In genomic region chr17:42980274-42980765, GRCh38 we compare ENCODE assay signal across 7 cellular contexts. TPM values are rescaled to one million over a fixed set of nuclear protein-coding genes. Genes with fewer than 3 reads are reported as not detected.
DNase-seq lines count a peak whose midpoint lies in the region; ATAC-seq and TF ChIP-seq lines count a peak whose summit lies in the region.

RUNDC1 (plus strand) TSS chr17:42980565; CDS start chr17:42980577, 12 bp downstream.

- no peaks in the 10 kb centered on the region for H3K27me3 Mint-ChIP-seq in central memory CD8-positive, alpha-beta T cell

- peak within 1 kb of the TSS; percentile 92 for H3K27ac Mint-ChIP-seq in central memory CD8-positive, alpha-beta T cell (ENCODE audit: low read depth)

- peaks cover 31% of the 10 kb centered on the region for H3K4me1 Mint-ChIP-seq in central memory CD8-positive, alpha-beta T cell

- DNase-seq in NCI-H226 (peak; percentile 79), kidney epithelial cell (ENCODE audit: low read depth) (no peak)
- DNase-seq in central memory CD8-positive, alpha-beta T cell (ENCODE audit: low spot score in 2 of 2), result peak; percentile 81 to 83
- peak; percentile 95 for DNase-seq in stimulated activated CD4-positive, alpha-beta T cell treated with anti-CD3 and anti-CD28 coated beads, Interleukin-15, amount 100 ng/mL, for 24 hours

- H3K36me3 Mint-ChIP-seq in central memory CD8-positive, alpha-beta T cell (ENCODE audit: insufficient read depth), result peaks cover 30% of the 10 kb centered on the region

- no peak for TF ChIP-seq CTCF in kidney epithelial cell (IDR thresholded peaks at IDR 0.05; ENCODE audit: insufficient read depth, low read length, poor library complexity, severe bottlenecking)

- no peaks in the 10 kb centered on the region for H3K9me3 Mint-ChIP-seq in central memory CD8-positive, alpha-beta T cell

- no peaks in the 10 kb centered on the region for H3K27me3 ChIP-seq in kidney epithelial cell (ENCODE audit: control insufficient read depth, insufficient read depth, low read length)

- peak within 1 kb of the TSS; percentile 93 for H3K4me3 ChIP-seq in kidney epithelial cell (ENCODE audit: low read depth, low read length)

- peak; percentile 57 for ATAC-seq in GM18520 (IDR thresholded peaks at IDR 0.05; ENCODE audit: unreplicated experiment)
- ATAC-seq in HG03097 (IDR thresholded peaks at IDR 0.05; ENCODE audit: low FRiP score, unreplicated experiment), result peak; percentile 59
- ATAC-seq in activated CD4-positive, CD25-positive, alpha-beta regulatory T cell treated with anti-CD3 and anti-CD28 coated beads, Interleukin-2, amount 50 U/mL, for 24 hours, result peak; percentile 81 to 82
- peak; percentile 85 for ATAC-seq in central memory CD8-positive, alpha-beta T cell (replicated peaks; ENCODE audit: extremely low read depth, poor library complexity, severe bottlenecking)

- peaks cover 2% of the 10 kb centered on the region for H3K36me3 ChIP-seq in kidney epithelial cell (ENCODE audit: control insufficient read depth, insufficient read depth, low read length)

- peak within 1 kb of the TSS; percentile 96 for H3K4me3 Mint-ChIP-seq in central memory CD8-positive, alpha-beta T cell

RNA-seq across cellular contexts. Expression of gene RUNDC1, which starts in this region (rescaled TPM):
- 13.2 and 20.1 TPM in 2 replicates for total RNA-seq in kidney epithelial cell
